ENCODE assay signal across 12 cellular contexts in genomic region chr11:101553891-101554292, GRCh38. TPM values are rescaled to one million over a fixed set of nuclear protein-coding genes. Genes with fewer than 3 reads are reported as not detected.
A peak's percentile ranks its signal among the peaks of the same experiment; 100 is the strongest.
DNase-seq lines count a peak whose midpoint lies in the region; ATAC-seq and TF ChIP-seq lines count a peak whose summit lies in the region.
"Had no signal": no experiment of that assay in that cellular context is flagged by ENCODE, and none has a peak within 500 bp of the region (broad histone marks: within the 10 kb centered on the region; RNA-seq: fewer than 3 reads in every experiment).

No MANE protein-coding gene starts in this region.

- H3K27ac Mint-ChIP-seq in activated B cell treated with CpG ODN at 0.5 μM for 24 hours: no peak overlapping the region
- H3K27ac Mint-ChIP-seq: CD4-positive, alpha-beta T cell; dendritic cell treated with granulocyte-macrophage colony-stimulating factor and Interleukin-4, amounts not matched to agents 40 ng/mL and 50 ng/mL, for 4 days had no signal

- H3K9me3 Mint-ChIP-seq in activated B cell treated with CpG ODN at 0.5 μM for 24 hours: peaks cover 6% of the 10 kb centered on the region
- H3K9me3 Mint-ChIP-seq: CD4-positive, alpha-beta T cell had no signal

- H3K4me1 Mint-ChIP-seq in activated B cell treated with CpG ODN at 0.5 μM for 24 hours: peaks cover 22% of the 10 kb centered on the region

- no peaks in the 10 kb centered on the region for H3K36me3 Mint-ChIP-seq in activated B cell treated with CpG ODN at 0.5 μM for 24 hours (ENCODE audit: low read depth)

- intact Hi-C loops in activated B cell treated with CpG ODN at 0.5 μM for 24 hours (cut with micrococcal nuclease) (no loop called here), Right ventricle myocardium superior (cut with DNase I) (no loop called here)

- POLR2A ChIA-PET in activated B cell treated with CpG ODN at 0.5 μM for 24 hours (lab: Charles Lee): no interaction called here

- DNase-seq in activated B cell treated with CpG ODN at 0.5 μM for 24 hours (no peak), NK-92 (lab: John Stamatoyannopoulos, UW; ENCODE audit: unreplicated experiment) (no peak), HK-2 (ENCODE audit: unreplicated experiment) (no peak), EL (no peak), Right ventricle myocardium superior (no peak)
- DNase-seq: activated T-cell treated with anti-CD3 and anti-CD28 coated beads for 4 hours; CD4-positive, alpha-beta T cell; NCI-H1105 had no signal

- no peaks in the 10 kb centered on the region for H3K27me3 Mint-ChIP-seq in activated B cell treated with CpG ODN at 0.5 μM for 24 hours
- H3K27me3 Mint-ChIP-seq: CD4-positive, alpha-beta T cell had no signal

- H3K4me3 Mint-ChIP-seq in activated B cell treated with CpG ODN at 0.5 μM for 24 hours: no peak overlapping the region
- H3K4me3 Mint-ChIP-seq: CD4-positive, alpha-beta T cell; dendritic cell treated with granulocyte-macrophage colony-stimulating factor and Interleukin-4, amounts not matched to agents 40 ng/mL and 50 ng/mL, for 4 days had no signal

- no peak for TF ChIP-seq CTCF in activated B cell treated with CpG ODN at 0.5 μM for 24 hours (IDR thresholded peaks at IDR 0.05)

- ATAC-seq in GM18498 (IDR thresholded peaks at IDR 0.05; ENCODE audit: unreplicated experiment) (peak; percentile 99), GM21447 (IDR thresholded peaks at IDR 0.05; ENCODE audit: unreplicated experiment) (peak; percentile 98), HG03135 (IDR thresholded peaks at IDR 0.05; ENCODE audit: unreplicated experiment) (peak; percentile 100), activated B cell treated with CpG ODN at 0.5 μM for 24 hours (ENCODE audit: low read depth) (peak; percentile 67), Right ventricle myocardium superior (ENCODE audit: poor library complexity) (no peak)

- CTCF ChIA-PET in activated B cell treated with CpG ODN at 0.5 μM for 24 hours (lab: Charles Lee): no interaction called here

RNA-seq across cellular contexts. Expression of gene TRPC6, which starts 29.9 kb away (rescaled TPM):
- total RNA-seq in activated B cell treated with CpG ODN at 0.5 μM for 24 hours (not detected in 2 replicates), Right ventricle myocardium superior (0.16 TPM)
- total RNA-seq: CD4-positive, alpha-beta T cell had no signal
